ENCODE assay signal across 11 cellular contexts in the genomic region with DNA sequence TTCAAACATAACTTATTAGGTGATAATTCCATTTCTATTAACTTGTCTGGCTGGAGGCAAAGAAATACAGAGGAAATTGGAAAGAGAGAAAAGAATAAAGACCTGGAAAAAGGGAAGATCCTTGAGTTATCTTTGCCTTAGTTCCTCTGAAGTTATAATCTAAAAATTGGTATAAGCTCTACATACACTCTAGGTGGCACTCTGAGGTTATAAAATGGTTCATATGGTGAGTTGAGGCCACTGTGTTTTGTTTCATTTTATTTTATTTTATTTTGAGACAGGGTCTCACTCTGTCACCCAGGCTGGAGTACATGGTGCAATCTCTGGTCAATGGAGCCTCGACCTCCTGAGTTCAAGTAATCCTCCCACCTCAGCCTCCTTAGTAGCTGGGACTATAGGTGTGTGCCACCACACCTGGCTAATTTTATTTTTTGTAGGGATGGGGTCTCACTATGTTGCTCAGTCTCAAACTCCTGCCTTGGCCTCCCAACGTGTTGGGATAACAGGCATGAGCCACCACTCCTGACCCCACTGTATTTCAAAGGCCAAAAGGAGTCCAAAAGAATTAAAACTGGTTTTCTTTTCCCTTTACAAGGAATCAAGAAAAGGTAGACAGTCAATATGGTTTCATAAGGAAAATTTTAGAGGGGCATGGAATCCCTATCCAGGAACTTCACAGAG.
A peak's percentile ranks its signal among the peaks of the same experiment; 100 is the strongest.
DNase-seq lines count a peak whose midpoint lies in the region; ATAC-seq lines count a peak whose summit lies in the region.
"Had no signal": no experiment of that assay in that cellular context is flagged by ENCODE, and none has a peak within 500 bp of the region (broad histone marks: within the 10 kb centered on the region; RNA-seq: fewer than 3 reads in every experiment).

No MANE protein-coding gene starts in this region.

- H3K27me3 Mint-ChIP-seq in effector memory CD8-positive, alpha-beta T cell: peaks cover 58 to 75% of the 10 kb centered on the region in 2 donors

- no peaks in the 10 kb centered on the region for H3K9me3 Mint-ChIP-seq in effector memory CD8-positive, alpha-beta T cell
- H3K9me3 Mint-ChIP-seq: activated naive CD4-positive, alpha-beta T cell treated with anti-CD3 and anti-CD28 coated beads, Interleukin-2, amount 50 U/mL, for 24 hours had no signal

- H3K36me3 Mint-ChIP-seq in effector memory CD8-positive, alpha-beta T cell (ENCODE audit: insufficient read depth): peaks cover 3% of the 10 kb centered on the region
- H3K36me3 Mint-ChIP-seq: activated naive CD4-positive, alpha-beta T cell treated with anti-CD3 and anti-CD28 coated beads, Interleukin-2, amount 50 U/mL, for 24 hours had no signal

- no peak for ATAC-seq in GM21576 (IDR thresholded peaks at IDR 0.05; ENCODE audit: unreplicated experiment)
- ATAC-seq in effector memory CD8-positive, alpha-beta T cell (replicated peaks): no peak

- DNase-seq in DMS 273 treated with DMSO at 0.1 percent for 48 hours (lab: John Stamatoyannopoulos, UW): peak; percentile 9
- peak; percentile 2 for DNase-seq in KG1 (lab: John Stamatoyannopoulos, UW)
- peak; percentile 22 for DNase-seq in SW480 (ENCODE audit: low spot score)
- peak; percentile 21 for DNase-seq in kidney tubule cell (ENCODE audit: low spot score)
- DNase-seq in NOMO-1 treated with dmso at 0.1 percent for 144 hours (lab: John Stamatoyannopoulos, UW; ENCODE audit: unreplicated experiment): no peak
- DNase-seq in GDM1 (lab: John Stamatoyannopoulos, UW): no peak
- no peak for DNase-seq in effector memory CD8-positive, alpha-beta T cell
- DNase-seq: activated CD4-positive, alpha-beta T cell treated with anti-CD3 and anti-CD28 coated beads for 4 hours; transverse colon had no signal

- no peak overlapping the region for H3K4me3 Mint-ChIP-seq in effector memory CD8-positive, alpha-beta T cell
- H3K4me3 Mint-ChIP-seq: activated naive CD4-positive, alpha-beta T cell treated with anti-CD3 and anti-CD28 coated beads, Interleukin-2, amount 50 U/mL, for 24 hours had no signal

- H3K27ac Mint-ChIP-seq in effector memory CD8-positive, alpha-beta T cell: no peak overlapping the region
- H3K27ac Mint-ChIP-seq: activated naive CD4-positive, alpha-beta T cell treated with anti-CD3 and anti-CD28 coated beads, Interleukin-2, amount 50 U/mL, for 24 hours had no signal

- no peaks in the 10 kb centered on the region for H3K4me1 Mint-ChIP-seq in effector memory CD8-positive, alpha-beta T cell (ENCODE audit: low read depth in 2 of 2)

Comparison
In these comparisons a context has a peak if more than half of its experiments do, and no peak if none do; other contexts are left out.
1. DNase-seq: peak in DMS 273 treated with DMSO at 0.1 percent for 48 hours (single experiment), KG1 (single experiment), SW480 (single experiment) and kidney tubule cell (single experiment); none in NOMO-1 treated with dmso at 0.1 percent for 144 hours (single experiment), GDM1 (single experiment) and effector memory CD8-positive, alpha-beta T cell (0 of 3).